ENCODE assay signal across 9 cellular contexts in genomic region chr11:86303257-86303656, GRCh38. TPM values are rescaled to one million over a fixed set of nuclear protein-coding genes. Genes with fewer than 3 reads are reported as not detected.
DNase-seq lines count a peak whose midpoint lies in the region; ATAC-seq and TF ChIP-seq lines count a peak whose summit lies in the region.
"Had no signal": no experiment of that assay in that cellular context is flagged by ENCODE, and none has a peak within 500 bp of the region (broad histone marks: within the 10 kb centered on the region; RNA-seq: fewer than 3 reads in every experiment).

No MANE protein-coding gene starts in this region.

- peak overlapping the region; percentile 86 for H3K4me3 ChIP-seq in AG04449 (ENCODE audit: low read depth, low read length)
- peak overlapping the region; percentile 92 for H3K4me3 ChIP-seq in astrocyte of the cerebellum (ENCODE audit: low read depth, low read length)
- peak overlapping the region in 1 of 2 experiments; percentile 93 for H3K4me3 ChIP-seq in mesenchymal stem cell (ENCODE audit: insufficient read depth in 1 of 2, low read depth in 1 of 2, low read length in 2 of 2)

- H2BK120ac ChIP-seq in mesenchymal stem cell (ENCODE audit: low read depth, low read length): no peak overlapping the region

- H3K4ac ChIP-seq in mesenchymal stem cell (ENCODE audit: low read depth in 1 of 2, low read length in 2 of 2): no peak overlapping the region

- ATAC-seq in HG02588 (IDR thresholded peaks at IDR 0.05; ENCODE audit: unreplicated experiment): no peak

- no peaks in the 10 kb centered on the region for H3K27me3 Mint-ChIP-seq in HFFc6 (ENCODE audit: insufficient read depth)

- peak overlapping the region; percentile 78 for H3K4me2 ChIP-seq in mesenchymal stem cell (ENCODE audit: low read length, poor library complexity, severe bottlenecking)

- H3K23ac ChIP-seq in mesenchymal stem cell (ENCODE audit: low read length in 2 of 2): no peak overlapping the region

- peaks cover 0 to 3% of the 10 kb centered on the region in 2 experiments for H3K36me3 ChIP-seq in mesenchymal stem cell (ENCODE audit: control insufficient read depth in 1 of 2, insufficient read depth in 2 of 2, low read depth in 1 of 2, low read length in 2 of 2)

- no peak overlapping the region for H2BK12ac ChIP-seq in mesenchymal stem cell (ENCODE audit: low read length in 2 of 2)

- no peak overlapping the region for H3K27ac ChIP-seq in mesenchymal stem cell (ENCODE audit: low read length, poor library complexity, severe bottlenecking)

- no peak overlapping the region for H2BK15ac ChIP-seq in mesenchymal stem cell (ENCODE audit: low read depth, poor library complexity, severe bottlenecking)

- H3K9me3 Mint-ChIP-seq in HFFc6: no peaks in the 10 kb centered on the region

- WGBS in mesenchymal stem cell: 83% methylated on average over 1 of the region's 2 CpGs

- H2AFZ ChIP-seq in mesenchymal stem cell (ENCODE audit: low read depth, low read length): no peak overlapping the region

- H3K36me3 Mint-ChIP-seq in HFFc6 (ENCODE audit: low read depth): no peaks in the 10 kb centered on the region; the same call in 1 of the 2 replicates

- H3K18ac ChIP-seq in mesenchymal stem cell (ENCODE audit: low read depth in 1 of 2, low read length in 2 of 2): no peak overlapping the region

- peak overlapping the region; percentile 99 for H3K4me3 Mint-ChIP-seq in HFFc6

- H4K8ac ChIP-seq in mesenchymal stem cell (ENCODE audit: low read length): no peak overlapping the region

- H3K9me3 ChIP-seq in mesenchymal stem cell (ENCODE audit: control insufficient read depth, low read length): no peaks in the 10 kb centered on the region

- DNase-seq in AG04449 (ENCODE audit: low read depth, low spot score) (no peak), HFFc6 (peak; percentile 28), astrocyte of the cerebellum (ENCODE audit: low read depth) (no peak), mesenchymal stem cell (peak; percentile 23), NCI-H2171 (lab: John Stamatoyannopoulos, UW) (no peak), inferior parietal cortex (ENCODE audit: extremely low spot score) (no peak), CD1c-positive myeloid dendritic cell (ENCODE audit: extremely low spot score) (no peak)
- DNase-seq: NCI-H526 treated with DMSO at 0.1 percent for 48 hours had no signal

- no peak overlapping the region for H2BK5ac ChIP-seq in mesenchymal stem cell (ENCODE audit: low read depth, low read length, poor library complexity, severe bottlenecking)

- no peaks in the 10 kb centered on the region for H3K4me1 ChIP-seq in mesenchymal stem cell (ENCODE audit: control insufficient read depth, insufficient read depth, low read depth, low read length)

- TF ChIP-seq CTCF in AG04449 (IDR thresholded peaks at IDR 0.05; ENCODE audit: insufficient read depth, low read length, missing control alignments): no peak
- TF ChIP-seq CTCF in HFFc6 (IDR thresholded peaks at IDR 0.05): no peak
- TF ChIP-seq CTCF in astrocyte of the cerebellum (IDR thresholded peaks at IDR 0.05; ENCODE audit: low read depth, low read length, missing control alignments): no peak

- H3K27ac Mint-ChIP-seq in HFFc6: peak overlapping the region; percentile 97

- in situ Hi-C loops in astrocyte of the cerebellum (cut with HindIII; ENCODE audit: low sequenced_read_pairs): no loop called here

- no peaks in the 10 kb centered on the region for H3K27me3 ChIP-seq in mesenchymal stem cell (ENCODE audit: control insufficient read depth in 1 of 2, insufficient read depth in 1 of 2, low read length in 2 of 2)

- H3K4me1 Mint-ChIP-seq in HFFc6 (ENCODE audit: low read depth): peaks cover 22% of the 10 kb centered on the region

- CTCF ChIA-PET in AG04449 (lab: Yijun Ruan, JAX): no interaction called here

- no peak overlapping the region for H3K14ac ChIP-seq in mesenchymal stem cell (ENCODE audit: low read length in 2 of 2)

- peaks cover 11% of the 10 kb centered on the region for H3K79me1 ChIP-seq in mesenchymal stem cell (replicated peaks; ENCODE audit: low read length, poor library complexity, severe bottlenecking)

- POLR2A ChIA-PET in AG04449 (lab: Yijun Ruan, JAX): no interaction called here

- no peak overlapping the region for H2AK5ac ChIP-seq in mesenchymal stem cell (ENCODE audit: low read length, severe bottlenecking)

- no peak overlapping the region for H4K91ac ChIP-seq in mesenchymal stem cell (ENCODE audit: low read length)

- H3K9ac ChIP-seq in mesenchymal stem cell (ENCODE audit: low read length): peak overlapping the region; percentile 92

RNA-seq across cellular contexts. Expression of gene HIKESHI, which starts 1.2 kb away (rescaled TPM):
- total RNA-seq in HFFc6 (2021; fragmentation: NEBNext Ultra II Directional; extraction: Animal tissue kit (Norgen Biotek cat#: 25700)): 10 to 100 TPM; 38.9 to 51.7 (median 41.9) TPM
- polyA plus RNA-seq in mesenchymal stem cell (2013, experiment 1 of 2): 79.9 TPM
- polyA plus RNA-seq in mesenchymal stem cell (2013, experiment 2 of 2): 90.6 TPM

RNA-seq across cellular contexts. Expression of gene EED, which starts 58.7 kb away (rescaled TPM):
- total RNA-seq in HFFc6 (2021; fragmentation: NEBNext Ultra II Directional; extraction: Animal tissue kit (Norgen Biotek cat#: 25700)): 10 to 100 TPM; 14.6 to 19.8 (median 17.1) TPM
- polyA plus RNA-seq in mesenchymal stem cell (2013, experiment 1 of 2): 7.9 TPM
- polyA plus RNA-seq in mesenchymal stem cell (2013, experiment 2 of 2): 7.9 TPM

Comparison
In these comparisons a context has a peak if more than half of its experiments do, and no peak if none do; other contexts are left out.
1. DNase-seq: peak in HFFc6 (single experiment) and mesenchymal stem cell (single experiment); none in AG04449 (single experiment), astrocyte of the cerebellum (single experiment), NCI-H2171 (single experiment), inferior parietal cortex (single experiment) and CD1c-positive myeloid dendritic cell (single experiment).